In the genomic region with DNA sequence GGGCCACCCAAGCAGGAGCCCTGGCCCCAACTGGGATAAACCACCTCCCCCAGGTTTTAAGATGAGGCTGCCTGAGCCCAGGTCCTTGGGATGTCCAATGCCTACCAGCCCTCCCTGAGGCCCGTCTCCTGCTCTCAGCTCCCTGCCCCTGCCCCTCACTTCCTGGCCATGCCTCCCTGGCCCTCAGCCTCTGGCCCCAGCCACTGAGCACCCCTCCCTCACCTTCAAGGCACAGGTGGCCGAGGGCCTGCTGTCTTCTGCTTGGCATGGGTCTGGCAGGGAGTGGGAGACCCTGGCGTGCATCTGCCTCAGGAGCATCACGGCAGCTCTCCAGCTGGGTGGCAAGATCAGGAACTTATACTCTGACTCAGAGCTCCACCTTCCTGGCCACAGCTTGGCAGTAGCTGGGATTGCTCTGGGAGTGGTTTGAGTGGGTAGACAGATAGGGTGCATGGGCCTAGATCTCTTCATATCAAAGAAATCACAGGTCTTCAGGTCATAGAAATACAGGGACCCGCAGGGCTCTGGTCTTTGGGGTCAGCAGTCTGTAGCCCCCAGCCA, we compare ENCODE assay signal across 23 cellular contexts. TPM values are rescaled to one million over a fixed set of nuclear protein-coding genes. Genes with fewer than 3 reads are reported as not detected.
A peak's percentile ranks its signal among the peaks of the same experiment; 100 is the strongest.
DNase-seq lines count a peak whose midpoint lies in the region; ATAC-seq and TF ChIP-seq lines count a peak whose summit lies in the region.
"Had no signal": no experiment of that assay in that cellular context is flagged by ENCODE, and none has a peak within 500 bp of the region (broad histone marks: within the 10 kb centered on the region; RNA-seq: fewer than 3 reads in every experiment).

A gene with protein sequence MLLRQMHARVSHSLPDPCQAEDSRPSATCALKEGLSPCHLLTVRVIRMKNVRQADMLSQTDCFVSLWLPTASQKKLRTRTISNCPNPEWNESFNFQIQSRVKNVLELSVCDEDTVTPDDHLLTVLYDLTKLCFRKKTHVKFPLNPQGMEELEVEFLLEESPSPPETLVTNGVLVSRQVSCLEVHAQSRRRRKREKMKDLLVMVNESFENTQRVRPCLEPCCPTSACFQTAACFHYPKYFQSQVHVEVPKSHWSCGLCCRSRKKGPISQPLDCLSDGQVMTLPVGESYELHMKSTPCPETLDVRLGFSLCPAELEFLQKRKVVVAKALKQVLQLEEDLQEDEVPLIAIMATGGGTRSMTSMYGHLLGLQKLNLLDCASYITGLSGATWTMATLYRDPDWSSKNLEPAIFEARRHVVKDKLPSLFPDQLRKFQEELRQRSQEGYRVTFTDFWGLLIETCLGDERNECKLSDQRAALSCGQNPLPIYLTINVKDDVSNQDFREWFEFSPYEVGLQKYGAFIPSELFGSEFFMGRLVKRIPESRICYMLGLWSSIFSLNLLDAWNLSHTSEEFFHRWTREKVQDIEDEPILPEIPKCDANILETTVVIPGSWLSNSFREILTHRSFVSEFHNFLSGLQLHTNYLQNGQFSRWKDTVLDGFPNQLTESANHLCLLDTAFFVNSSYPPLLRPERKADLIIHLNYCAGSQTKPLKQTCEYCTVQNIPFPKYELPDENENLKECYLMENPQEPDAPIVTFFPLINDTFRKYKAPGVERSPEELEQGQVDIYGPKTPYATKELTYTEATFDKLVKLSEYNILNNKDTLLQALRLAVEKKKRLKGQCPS (minus strand): TSS at position 330 of the 561 bp plus-strand sequence. CDS start 12 bp downstream, at position 318.

- CTCF ChIA-PET in RWPE1 (lab: Yijun Ruan, JAX), result interaction anchor here (0.6 to 0.9 kb wide), 2 partner anchors 37 to 169 kb away, joined by 3 read pairs; no protein-coding TSS in a partner anchor

- no peaks in the 10 kb centered on the region for H4K20me1 ChIP-seq in GM23248 (ENCODE audit: insufficient read depth)

- TF ChIP-seq CTCF in RWPE1 (conservative IDR thresholded peaks at IDR 0.05; ENCODE audit: low read depth) (no peak), esophagus squamous epithelium (IDR thresholded peaks at IDR 0.05) (no peak), spleen (IDR thresholded peaks at IDR 0.05 in 8 of 11, conservative IDR thresholded peaks at IDR 0.05 in 3 of 11) (no peak)

- POLR2A ChIA-PET in RWPE1 (lab: Yijun Ruan, JAX; ENCODE audit: low non-redundant PET), result interaction anchor here (0.9 kb wide), 1 partner anchor 36 kb away, joined by 3 read pairs; no protein-coding TSS in a partner anchor

- H3K4me3 ChIP-seq in GM23248, result no peak within 1 kb of the TSS
- H3K4me3 ChIP-seq in esophagus squamous epithelium, result peak within 1 kb of the TSS in 1 of 4 donors; percentile 43
- H3K4me3 ChIP-seq in spleen, result no peak within 1 kb of the TSS
- H3K4me3 ChIP-seq: A549, GM12878, SJSA1 had no signal

- H3K36me3 ChIP-seq in GM23248 (ENCODE audit: low read depth) (no peaks in the 10 kb centered on the region), esophagus squamous epithelium (no peaks in the 10 kb centered on the region), spleen (no peaks in the 10 kb centered on the region)
- H3K36me3 ChIP-seq: SJSA1 had no signal

- H3F3A ChIP-seq in GM23248 (ENCODE audit: insufficient read depth), result no peaks in the 10 kb centered on the region

- peak; percentile 25 for DNase-seq in GM23248
- DNase-seq in RWPE1 (ENCODE audit: low spot score), result peak; percentile 46
- no peak for DNase-seq in esophagus squamous epithelium (lab: John Stamatoyannopoulos, UW)
- DNase-seq in spleen, result peak; percentile 61
- no peak for DNase-seq in activated CD4-positive, alpha-beta T cell treated with anti-CD3 and anti-CD28 coated beads, Interleukin-2, amount 50 U/mL, for 4 hours
- no peak for DNase-seq in NCI-H187 treated with DMSO at 0.1 percent for 48 hours (lab: John Stamatoyannopoulos, UW)
- no peak for DNase-seq in NCI-H2196 treated with DMSO at 0.1 percent for 48 hours (lab: John Stamatoyannopoulos, UW; ENCODE audit: unreplicated experiment)
- DNase-seq: C1 segment of cervical spinal cord; DND-41; GDM1; HFFc6; MM.1S; NCI-H1092 treated with DMSO at 0.1 percent for 48 hours; NCI-H69; NK-92 treated with Interleukin-12 subunit alpha and Interleukin-12 subunit beta, amount 100 ng/mL, for 24 hours; RPMI8226 had no signal

- H3K9ac ChIP-seq in GM23248, result no peak within 1 kb of the TSS

- no peaks in the 10 kb centered on the region for H3K9me3 ChIP-seq in GM23248 (ENCODE audit: low read depth)
- no peaks in the 10 kb centered on the region for H3K9me3 ChIP-seq in esophagus squamous epithelium
- H3K9me3 ChIP-seq in spleen, result peaks cover 0 to 9% (median 0%) of the 10 kb centered on the region in 8 donors
- H3K9me3 ChIP-seq: SJSA1 had no signal

- no peak within 1 kb of the TSS for H3K4me2 ChIP-seq in GM23248 (ENCODE audit: unreplicated experiment)
- H3K4me2 ChIP-seq: A549 had no signal

- no peak for ATAC-seq in activated CD4-positive, CD25-positive, alpha-beta regulatory T cell treated with anti-CD3 and anti-CD28 coated beads, Interleukin-2, amount 50 U/mL, for 24 hours
- ATAC-seq: A549, GM12878 had no signal

- no peak within 1 kb of the TSS for H2AFZ ChIP-seq in GM23248

- 51 to 63% methylated on average over 5 of the region's 5 CpGs for WGBS in GM23248 (ENCODE audit: low coverage in 1 of 2, low lambda C conversion rate in 2 of 2, missing lambda C conversion rate in 2 of 2), 2 experiments
- 17 to 68% methylated on average over 2 to 4 of the region's 5 CpGs for WGBS in esophagus squamous epithelium, 2 donors
- 86 to 93% (median 89%) methylated on average over 5 of the region's 5 CpGs for WGBS in spleen, 5 donors

- H3K4me1 ChIP-seq in GM23248 (ENCODE audit: insufficient read depth), result no peaks in the 10 kb centered on the region
- peaks cover 6 to 21% (median 9%) of the 10 kb centered on the region in 3 donors for H3K4me1 ChIP-seq in esophagus squamous epithelium
- no peaks in the 10 kb centered on the region for H3K4me1 ChIP-seq in spleen
- H3K4me1 ChIP-seq: A549, SJSA1 had no signal

- intact Hi-C loops in esophagus squamous epithelium (cut with DNase I), result no loop called here
- intact Hi-C loops in spleen (cut with DNase I; ENCODE audit: low total_unique reads), result no loop called here

- in situ Hi-C loops in GM23248 (cut with MboI), result no loop called here

- H3K79me2 ChIP-seq in GM23248 (ENCODE audit: insufficient read depth), result no peaks in the 10 kb centered on the region

- H3K27me3 ChIP-seq in GM23248 (replicated peaks; ENCODE audit: insufficient read depth) (peaks cover 35% of the 10 kb centered on the region), esophagus squamous epithelium (no peaks in the 10 kb centered on the region), spleen (replicated peaks in 1 of 7) (peaks cover 0 to 6% (median 0%) of the 10 kb centered on the region in 7 donors)

- TF ChIP-seq POLR2A in esophagus squamous epithelium (IDR thresholded peaks at IDR 0.05) (no peak), spleen (IDR thresholded peaks at IDR 0.05) (no peak)

- no peaks in the 10 kb centered on the region for H3K9me2 ChIP-seq in GM23248 (ENCODE audit: insufficient read depth)

- H3K27ac ChIP-seq in GM23248 (no peak within 1 kb of the TSS), RWPE1 (no peak within 1 kb of the TSS), esophagus squamous epithelium (peak within 1 kb of the TSS; percentile 22 to 71 (median 66)), spleen (no peak within 1 kb of the TSS)
- H3K27ac ChIP-seq: A549, SJSA1 had no signal

RNA-seq across cellular contexts. Expression of the gene that starts here (rescaled TPM):
- not detected in 2 replicates for total RNA-seq in GM23248 (2014; rRNA removed; shearing (Covaris generic))
- polyA plus RNA-seq in GM23248 (2016; fragmentation: Nextera tagmentation; extraction: Ambion mirVana), result not detected in 2 replicates
- 10 to 100 TPM in 1 of 4 donors, 1 to 10 TPM in 3; 1.1 to 89.5 (median 9.2) TPM for total RNA-seq in esophagus squamous epithelium
- total RNA-seq in spleen, result not detected
- not detected for polyA plus RNA-seq in spleen
- total RNA-seq: H1, HFFc6, HT-29, OCI-LY7, SJSA1 had no signal

Comparison
In these comparisons a context has a peak if more than half of its experiments do, and no peak if none do; other contexts are left out.
1. Peak in DNase-seq in GM23248; RNA of the gene not detected or under 1 TPM.
2. Peak in DNase-seq in spleen; RNA of the gene not detected or under 1 TPM.
3. H3K27ac ChIP-seq: peak in esophagus squamous epithelium (4 of 4); none in GM23248 (single experiment), RWPE1 (single experiment) and spleen (0 of 8).